ENCODE assay signal across 23 cellular contexts in genomic region chr7:139765143-139765542, GRCh38.
"Had no signal": no experiment of that assay in that cellular context is flagged by ENCODE, and none has a peak within 500 bp of the region (broad histone marks: within the 10 kb centered on the region; RNA-seq: fewer than 3 reads in every experiment).

No MANE protein-coding gene starts in this region.

- H3K27me3 Mint-ChIP-seq: activated CD8-positive, alpha-beta memory T cell treated with anti-CD3 and anti-CD28 coated beads, Interleukin-2, amount 10 ng/mL, durations not matched to agents 7 days and 5 days; activated naive CD4-positive, alpha-beta T cell treated with anti-CD3 and anti-CD28 coated beads, Interleukin-2, amount 50 U/mL, for 24 hours; activated T-cell treated with anti-CD3 and anti-CD28 coated beads, Interleukin-2, amount 50 U/mL, for 24 hours; brain had no signal

- FAIRE-seq: astrocyte had no signal

- H3K4me3 Mint-ChIP-seq: activated CD8-positive, alpha-beta memory T cell treated with anti-CD3 and anti-CD28 coated beads, Interleukin-2, amount 10 ng/mL, durations not matched to agents 7 days and 5 days; activated naive CD4-positive, alpha-beta T cell treated with anti-CD3 and anti-CD28 coated beads, Interleukin-2, amount 50 U/mL, for 24 hours; activated T-cell treated with anti-CD3 and anti-CD28 coated beads, Interleukin-2, amount 50 U/mL, for 24 hours; activated T-helper 1 cell treated with anti-CD3 and anti-CD28 coated beads, Interleukin-12 subunit alpha, Interleukin-12 subunit beta, Interleukin-2, Interleukin-4 antibody, amounts not matched to agents 30 ng/mL and 10 ng/mL and 1 ng/mL, durations not matched to agents 14 hours and 24 hours and 36 hours; brain had no signal

- H3K27me3 ChIP-seq: SJCRH30 had no signal

- DNase-seq: activated CD4-positive, alpha-beta T cell treated with anti-CD3 and anti-CD28 coated beads for 4 hours; activated effector memory CD4-positive, alpha-beta T cell treated with Interleukin-2 at 50 U/mL for 16 hours; activated naive CD4-positive, alpha-beta T cell; activated T-cell treated with anti-CD3 and anti-CD28 coated beads, Interleukin-2, amount 50 U/mL, for 24 hours; amygdala; KG1; NCI-H1105; NCI-H1436; NCI-H1694 treated with DMSO at 0.1 percent for 48 hours; NCI-H2029 treated with DMSO at 0.1 percent for 48 hours; NCI-H345; NCI-H510A; NCI-H526 treated with DMSO at 0.1 percent for 48 hours; NCI-H82; SJCRH30; SK-N-SH; SW 1271 had no signal

- H3K4me2 ChIP-seq: SK-N-SH had no signal

- ATAC-seq: activated CD4-positive, CD25-positive, alpha-beta regulatory T cell treated with anti-CD3 and anti-CD28 coated beads, Interleukin-2, amount 50 U/mL, for 24 hours; activated CD8-positive, alpha-beta memory T cell treated with anti-CD3 and anti-CD28 coated beads, Interleukin-2, amount 10 ng/mL, durations not matched to agents 7 days and 5 days had no signal

- H3K9me3 ChIP-seq: SJCRH30, SK-N-SH had no signal

- H3K9me3 Mint-ChIP-seq: activated naive CD4-positive, alpha-beta T cell treated with anti-CD3 and anti-CD28 coated beads, Interleukin-2, amount 50 U/mL, for 24 hours; activated T-cell treated with anti-CD3 and anti-CD28 coated beads, Interleukin-2, amount 50 U/mL, for 24 hours; activated T-helper 1 cell treated with anti-CD3 and anti-CD28 coated beads, Interleukin-12 subunit alpha, Interleukin-12 subunit beta, Interleukin-2, Interleukin-4 antibody, amounts not matched to agents 30 ng/mL and 10 ng/mL and 1 ng/mL, durations not matched to agents 14 hours and 24 hours and 36 hours had no signal

- H3K36me3 ChIP-seq: SJCRH30 had no signal

- H3K4me3 ChIP-seq: SJCRH30 had no signal

- H3K27ac ChIP-seq: SJCRH30 had no signal

- H3K27ac Mint-ChIP-seq: activated CD8-positive, alpha-beta memory T cell treated with anti-CD3 and anti-CD28 coated beads, Interleukin-2, amount 10 ng/mL, durations not matched to agents 7 days and 5 days; activated T-cell treated with anti-CD3 and anti-CD28 coated beads, Interleukin-2, amount 50 U/mL, for 24 hours; activated T-helper 1 cell treated with anti-CD3 and anti-CD28 coated beads, Interleukin-12 subunit alpha, Interleukin-12 subunit beta, Interleukin-2, Interleukin-4 antibody, amounts not matched to agents 30 ng/mL and 10 ng/mL and 1 ng/mL, durations not matched to agents 14 hours and 24 hours and 36 hours; brain had no signal
